1 cellular context compared by ENCODE assay signal in genomic region chr18:4251873-4252272, GRCh38.
TF ChIP-seq lines count a peak whose summit lies in the region.

No MANE protein-coding gene starts in this region.

TF ChIP-seq in GM12878, 131 proteins besides CTCF, POLR2A, EP300 and RAD21 (continued from another document and continues in another):
- TF ChIP-seq PAX5 (IDR thresholded peaks at IDR 0.05; ENCODE audit: borderline replicate concordance, low read depth, low read length) (no peak), KLF5 (IDR thresholded peaks at IDR 0.05; ENCODE audit: partially characterized antibody) (no peak), WRNIP1 (IDR thresholded peaks at IDR 0.05; ENCODE audit: borderline replicate concordance, low read depth, low read length) (no peak), NR2F1 (conservative IDR thresholded peaks at IDR 0.05) (peak; percentile 96), NFIC (IDR thresholded peaks at IDR 0.05; ENCODE audit: low read depth, low read length) (no peak), SMC3 (IDR thresholded peaks at IDR 0.05; ENCODE audit: borderline replicate concordance, low read length) (no peak), CBFB (IDR thresholded peaks at IDR 0.05; ENCODE audit: low read depth) (no peak), NRF1 (conservative IDR thresholded peaks at IDR 0.05; ENCODE audit: low read depth, low read length) (no peak), CHD4 (IDR thresholded peaks at IDR 0.05) (no peak), TCF3 (IDR thresholded peaks at IDR 0.05; ENCODE audit: borderline replicate concordance, insufficient read depth, low read depth, low read length) (no peak), ZNF592 (IDR thresholded peaks at IDR 0.05) (no peak), PKNOX1 (IDR thresholded peaks at IDR 0.05) (no peak), DPF2 (IDR thresholded peaks at IDR 0.05) (peak; percentile 83), ZNF384 (IDR thresholded peaks at IDR 0.05; ENCODE audit: borderline replicate concordance, low read depth, low read length) (no peak), CEBPB (IDR thresholded peaks at IDR 0.05; ENCODE audit: borderline replicate concordance in 1 of 2, low read depth in 2 of 2, low read length in 2 of 2) (no peak), CBX3 (IDR thresholded peaks at IDR 0.05; ENCODE audit: borderline replicate concordance, low read depth) (no peak), ZBED1 (IDR thresholded peaks at IDR 0.05; ENCODE audit: borderline replicate concordance) (no peak), CUX1 (IDR thresholded peaks at IDR 0.05; ENCODE audit: insufficient replicate concordance, low read depth, low read length) (no peak), ZNF622 (IDR thresholded peaks at IDR 0.05) (no peak), EED (IDR thresholded peaks at IDR 0.05; ENCODE audit: low read depth) (no peak), CREM (IDR thresholded peaks at IDR 0.05; ENCODE audit: low read depth) (no peak), FOXK2 (IDR thresholded peaks at IDR 0.05) (no peak), BACH1 (IDR thresholded peaks at IDR 0.05; ENCODE audit: borderline replicate concordance) (no peak), BCL11A (IDR thresholded peaks at IDR 0.05; ENCODE audit: low read depth, low read length) (peak; percentile 48; the same call in 1 of the 2 replicates), MYC (IDR thresholded peaks at IDR 0.05; ENCODE audit: insufficient read depth, insufficient read length, insufficient replicate concordance, low read length, severe bottlenecking) (no peak), CREB1 (IDR thresholded peaks at IDR 0.05; ENCODE audit: low read depth) (no peak), EGR1 (IDR thresholded peaks at IDR 0.05; ENCODE audit: borderline replicate concordance in 1 of 2, low read depth in 2 of 2, low read length in 2 of 2) (no peak), BCLAF1 (IDR thresholded peaks at IDR 0.05) (no peak), ZZZ3 (IDR thresholded peaks at IDR 0.05; ENCODE audit: control insufficient read depth, insufficient read length, low read depth) (no peak), ESRRA (IDR thresholded peaks at IDR 0.05; ENCODE audit: low read length) (peak; percentile 97), E2F8 (IDR thresholded peaks at IDR 0.05; ENCODE audit: low read depth, partially characterized antibody) (no peak), SMARCA5 (IDR thresholded peaks at IDR 0.05) (no peak), NBN (IDR thresholded peaks at IDR 0.05) (0 out of 2 replicates have a peak, but pooled peaks have one; percentile 25), KAT2A (conservative IDR thresholded peaks at IDR 0.05; ENCODE audit: control insufficient read depth, low read depth, low read length) (no peak), GATAD2B (conservative IDR thresholded peaks at IDR 0.05; ENCODE audit: low read depth) (peak; percentile 44; the same call in 1 of the 2 replicates), BHLHE40 (IDR thresholded peaks at IDR 0.05; ENCODE audit: borderline replicate concordance in 1 of 2, low read depth in 2 of 2, low read length in 1 of 2) (peak; percentile 72 to 89; a peak in 3 of 4 replicates), MYB (IDR thresholded peaks at IDR 0.05; ENCODE audit: borderline replicate concordance, low read depth, low read length) (no peak), RCOR1 (conservative IDR thresholded peaks at IDR 0.05; ENCODE audit: low read depth, low read length) (no peak), TCF7 (IDR thresholded peaks at IDR 0.05; ENCODE audit: borderline replicate concordance) (no peak), NFYA (IDR thresholded peaks at IDR 0.05; ENCODE audit: borderline replicate concordance, low read depth, low read length) (no peak), PBX3 (IDR thresholded peaks at IDR 0.05; ENCODE audit: insufficient replicate concordance, low read depth, low read length) (no peak), CEBPZ (IDR thresholded peaks at IDR 0.05; ENCODE audit: low read depth, low read length) (no peak), FOS (IDR thresholded peaks at IDR 0.05; ENCODE audit: borderline replicate concordance, extremely low read depth, insufficient read length) (no peak)
